In genomic region chr2:159086874-159087273, GRCh38 we compare ENCODE assay signal across 1 cellular context.
TF ChIP-seq lines count a peak whose summit lies in the region.

No MANE protein-coding gene starts in this region.

TF ChIP-seq in endothelial cell of umbilical vein, 7 proteins besides CTCF, POLR2A, EP300 and RAD21 (continued from another document):
- no peak for TF ChIP-seq MAX (IDR thresholded peaks at IDR 0.05; ENCODE audit: insufficient read depth, insufficient read length)
- TF ChIP-seq GATA2 (IDR thresholded peaks at IDR 0.05; ENCODE audit: insufficient read depth, insufficient read length, low read depth, low read length): no peak
- no peak for TF ChIP-seq JUN (IDR thresholded peaks at IDR 0.05; ENCODE audit: borderline replicate concordance, insufficient read depth, insufficient read length, low read depth)
- no peak for TF ChIP-seq POLR2AphosphoS5 (IDR thresholded peaks at IDR 0.05; ENCODE audit: insufficient read depth, low read depth, low read length)
- TF ChIP-seq MYC (IDR thresholded peaks at IDR 0.05; ENCODE audit: low read depth, low read length): no peak
